Comparison of ENCODE assay signal across 8 cellular contexts in the genomic region with DNA sequence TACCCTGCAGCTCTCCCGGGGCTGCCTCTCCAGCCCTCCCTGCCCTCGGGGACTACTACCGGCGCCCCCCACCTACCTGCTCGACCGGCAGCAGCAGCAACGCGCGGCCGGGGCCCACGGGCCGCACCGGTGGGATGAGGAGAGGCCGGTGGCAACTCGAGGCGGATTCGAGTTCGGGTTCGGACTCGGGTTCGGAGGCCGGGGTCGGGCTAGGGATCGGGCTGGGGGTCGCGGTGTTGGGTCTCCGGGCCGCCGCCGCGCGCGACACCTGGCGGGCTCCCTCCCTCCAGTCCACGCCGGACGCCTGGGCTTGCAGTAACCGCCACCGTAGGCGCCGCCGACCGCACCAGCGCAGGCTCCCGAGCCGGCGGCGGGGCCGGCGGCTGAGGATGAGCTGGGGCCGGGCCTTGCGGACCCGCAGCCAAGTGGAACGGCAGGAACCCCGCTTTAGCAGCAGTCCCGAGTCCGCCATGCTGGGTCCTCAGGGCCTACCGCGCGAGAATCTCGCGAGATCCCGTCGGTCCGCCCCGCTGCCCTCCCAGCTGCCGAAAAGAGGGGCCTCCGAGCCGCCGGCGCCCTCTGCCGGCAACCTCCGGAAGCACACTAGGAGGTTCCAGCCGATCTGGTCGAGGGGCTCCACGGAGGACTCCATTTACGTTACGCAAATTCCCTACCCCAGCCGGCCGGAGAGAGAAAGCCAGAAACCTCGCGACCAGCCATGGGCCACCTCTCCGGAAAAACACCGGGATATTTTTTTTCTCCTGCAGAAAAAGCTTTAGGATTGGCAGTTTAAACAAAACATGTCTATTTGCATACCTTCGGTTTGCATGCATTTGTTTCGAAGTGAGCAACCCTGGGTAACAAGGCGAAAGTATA.
DNase-seq lines count a peak whose midpoint lies in the region; ATAC-seq lines count a peak whose summit lies in the region.

NOL9 (minus strand) TSS at position 483 of the 876 bp plus-strand sequence; CDS start at position 472, 11 bp downstream.

- peak within 1 kb of the TSS; percentile 94 for H3K9ac ChIP-seq in BLaER1

- peaks cover 20% of the 10 kb centered on the region for H3K4me1 ChIP-seq in BLaER1

- peak; percentile 94 for ATAC-seq in HG03442 (IDR thresholded peaks at IDR 0.05; ENCODE audit: unreplicated experiment)

- no peaks in the 10 kb centered on the region for H3K9me3 ChIP-seq in BLaER1

- peak; percentile 97 for DNase-seq in GM19238 (ENCODE audit: insufficient read length, low spot score)
- peak; percentile 31 for DNase-seq in NCI-H524 treated with DMSO at 0.1 percent for 48 hours (lab: John Stamatoyannopoulos, UW)
- DNase-seq in activated CD4-positive, alpha-beta T cell treated with anti-CD3 and anti-CD28 coated beads for 48 hours: peak; percentile 96
- DNase-seq in cortex of kidney (lab: John Stamatoyannopoulos, UW): peak; percentile 86
- DNase-seq in left kidney (ENCODE audit: low read depth, low spot score): peak; percentile 98
- DNase-seq in stimulated activated CD4-positive, alpha-beta T cell treated with anti-CD3 and anti-CD28 coated beads, Interleukin-2, amount 100 ng/mL, for 24 hours: peak; percentile 96 to 97

- H3K4me2 ChIP-seq in BLaER1: peak within 1 kb of the TSS; percentile 88

- H3K27ac ChIP-seq in BLaER1: peak within 1 kb of the TSS; percentile 96

- H4K20me1 ChIP-seq in BLaER1: peaks cover 31% of the 10 kb centered on the region

- H3K27me3 ChIP-seq in BLaER1: no peaks in the 10 kb centered on the region

- peak within 1 kb of the TSS; percentile 79 for H3K4me3 ChIP-seq in BLaER1

- peaks cover 28% of the 10 kb centered on the region for H3K36me3 ChIP-seq in BLaER1

Comparison
In these comparisons a context has a peak if more than half of its experiments do, and no peak if none do; other contexts are left out.
1. Peak in every context shown above with its lines: DNase-seq, ATAC-seq, H3K4me3 ChIP-seq and H3K27ac ChIP-seq.
2. DNase-seq: peak in every context shown above with its lines; median percentile 98 in left kidney; 97 in GM19238; 96 in stimulated activated CD4-positive, alpha-beta T cell treated with anti-CD3 and anti-CD28 coated beads, Interleukin-2, amount 100 ng/mL, for 24 hours; 96 in activated CD4-positive, alpha-beta T cell treated with anti-CD3 and anti-CD28 coated beads for 48 hours; 86 in cortex of kidney; 31 in NCI-H524 treated with DMSO at 0.1 percent for 48 hours.